Comparison of ENCODE assay signal across 8 cellular contexts in the genomic region with DNA sequence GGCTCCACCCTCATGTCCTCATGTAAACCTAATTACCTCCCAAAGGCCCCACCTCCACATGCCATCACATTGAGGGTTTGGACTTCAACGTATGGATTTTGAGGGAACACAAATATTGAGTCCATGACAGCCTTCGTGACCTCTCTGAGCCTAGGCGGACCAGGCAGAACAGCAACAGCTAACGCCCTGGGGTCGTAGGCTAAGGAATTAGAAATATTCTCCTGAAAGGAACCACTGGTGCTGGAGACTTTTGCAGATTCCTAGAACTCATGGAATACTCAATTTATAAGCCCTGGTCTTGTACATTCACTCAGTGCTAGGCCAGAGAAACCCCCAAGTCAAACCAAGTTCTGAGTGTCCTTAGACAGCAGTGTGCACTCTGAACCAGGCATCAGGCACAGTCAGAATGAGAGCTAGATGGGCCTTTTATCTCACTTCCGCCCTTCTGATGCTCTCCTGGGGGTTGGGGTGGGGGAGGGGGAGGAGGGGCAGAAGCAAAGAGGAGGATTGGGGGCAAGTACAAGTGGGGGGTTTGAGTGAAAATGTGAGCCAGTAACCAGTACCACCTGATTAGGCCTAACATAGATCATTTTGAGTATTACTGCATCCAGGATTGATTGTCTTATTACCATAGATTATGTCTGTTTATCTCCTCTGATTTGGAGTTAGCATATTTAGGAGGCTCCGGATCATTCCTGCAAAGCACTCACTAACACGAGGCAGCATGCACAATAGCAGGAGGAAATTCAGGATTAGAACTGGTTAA.
DNase-seq lines count a peak whose midpoint lies in the region; ATAC-seq, FAIRE-seq and TF ChIP-seq lines count a peak whose summit lies in the region.

No MANE protein-coding gene starts in this region.

- peak overlapping the region; percentile 69 for H3K27ac Mint-ChIP-seq in GM23338
- no peak overlapping the region for H3K27ac Mint-ChIP-seq in Calu3 (ENCODE audit: unreplicated experiment)

- H3K4me3 ChIP-seq in GM23338 = no peak overlapping the region
- H3K4me3 ChIP-seq in OCI-LY1 (ENCODE audit: low read depth, low read length, poor library complexity, severe bottlenecking) = peak overlapping the region; percentile 20
- H3K4me3 ChIP-seq in lower lobe of right lung = no peak overlapping the region

- peak overlapping the region; percentile 57 for H3K9ac ChIP-seq in OCI-LY1 (ENCODE audit: low read length)

- H3K27me3 ChIP-seq in GM23338 (ENCODE audit: insufficient read depth) = no peaks in the 10 kb centered on the region
- H3K27me3 ChIP-seq in OCI-LY1 (ENCODE audit: insufficient read depth, low read length) = no peaks in the 10 kb centered on the region
- no peaks in the 10 kb centered on the region for H3K27me3 ChIP-seq in lower lobe of right lung (ENCODE audit: low read depth)

- H3K4me1 ChIP-seq in GM23338 (ENCODE audit: insufficient read depth) = peaks cover 7% of the 10 kb centered on the region
- peaks cover 49% of the 10 kb centered on the region for H3K4me1 ChIP-seq in OCI-LY1 (ENCODE audit: insufficient read depth, low read length, severe bottlenecking)
- no peaks in the 10 kb centered on the region for H3K4me1 ChIP-seq in lower lobe of right lung

- ATAC-seq in GM18861 (IDR thresholded peaks at IDR 0.05; ENCODE audit: unreplicated experiment) (peak; percentile 97), GM23338 (peak; percentile 45), lower lobe of right lung (peak in 1 of 2 donors; percentile 31)

- H3K27ac ChIP-seq in GM23338 (ENCODE audit: low read depth) = 0 out of 2 replicates have a peak overlapping the region, but pooled peaks have one; percentile 32
- peak overlapping the region; percentile 95 for H3K27ac ChIP-seq in OCI-LY1 (ENCODE audit: low read depth, low read length, poor library complexity, severe bottlenecking)
- peak overlapping the region; percentile 56 for H3K27ac ChIP-seq in lower lobe of right lung

- H3K4me3 Mint-ChIP-seq in GM23338 (no peak overlapping the region), Calu3 (ENCODE audit: low read depth, unreplicated experiment) (no peak overlapping the region)

- BruUV-seq in Calu3 (replicated peaks; lab: Mats Ljungman, UMichigan) = no TSS peak

- H3K4me2 ChIP-seq in GM23338 (peak overlapping the region; percentile 60), OCI-LY1 (ENCODE audit: low read length) (peak overlapping the region; percentile 56)

- no peaks in the 10 kb centered on the region; the same call in 1 of the 2 replicates for H4K20me1 ChIP-seq in GM23338 (replicated peaks; ENCODE audit: insufficient read depth)
- H4K20me1 ChIP-seq in OCI-LY1 (ENCODE audit: insufficient read depth, low read length) = no peaks in the 10 kb centered on the region

- H3K36me3 ChIP-seq in GM23338 (ENCODE audit: insufficient read depth) = no peaks in the 10 kb centered on the region; the same call in 1 of the 2 replicates
- no peaks in the 10 kb centered on the region for H3K36me3 ChIP-seq in OCI-LY1 (ENCODE audit: insufficient read depth, low read length)
- H3K36me3 ChIP-seq in lower lobe of right lung = no peaks in the 10 kb centered on the region

- H3F3A ChIP-seq in GM23338 (replicated peaks; ENCODE audit: low read depth) = no peaks in the 10 kb centered on the region
- no peaks in the 10 kb centered on the region for H3F3A ChIP-seq in OCI-LY1 (ENCODE audit: insufficient read depth, low read length)

- CTCF ChIA-PET in Calu3 (lab: Charles Lee) = interaction anchor here (1.0 to 1.3 kb wide), 5 partner anchors 182 to 1319 kb away, joined by 3 to 13 read pairs (median 7); no protein-coding TSS in a partner anchor

- no peak for TF ChIP-seq POLR2A in H54 (IDR thresholded peaks at IDR 0.05; ENCODE audit: low read depth, low read length)

- H3K79me2 ChIP-seq in GM23338 (replicated peaks; ENCODE audit: insufficient read depth) (no peaks in the 10 kb centered on the region), OCI-LY1 (ENCODE audit: insufficient read depth, low read length) (no peaks in the 10 kb centered on the region)

- no peak for FAIRE-seq in H54 (lab: Jason Lieb, UNC)

- H3K9me3 Mint-ChIP-seq in GM23338 (no peaks in the 10 kb centered on the region; the same call in 2 of the 3 replicates), Calu3 (ENCODE audit: low read depth, unreplicated experiment) (no peaks in the 10 kb centered on the region)

- H2AFZ ChIP-seq in GM23338 (no peak overlapping the region), OCI-LY1 (ENCODE audit: low read length) (no peak overlapping the region)

- H3K27me3 Mint-ChIP-seq in GM23338 (ENCODE audit: insufficient read depth, low read depth, poor library complexity) (peaks cover 5% of the 10 kb centered on the region), Calu3 (ENCODE audit: unreplicated experiment) (no peaks in the 10 kb centered on the region)

- H3K9me2 ChIP-seq in GM23338 (ENCODE audit: insufficient read depth) = no peaks in the 10 kb centered on the region; the same call in 1 of the 2 replicates
- H3K9me2 ChIP-seq in OCI-LY1 (ENCODE audit: low read depth, low read length) = no peaks in the 10 kb centered on the region

- TF ChIP-seq CTCF in GM23338 (conservative IDR thresholded peaks at IDR 0.05; ENCODE audit: low read depth in 2 of 2) = no peak
- no peak for TF ChIP-seq CTCF in OCI-LY1 (IDR thresholded peaks at IDR 0.05; ENCODE audit: low read length)
- TF ChIP-seq CTCF in lower lobe of right lung (IDR thresholded peaks at IDR 0.05) = no peak
- TF ChIP-seq CTCF in Calu3 (IDR thresholded peaks at IDR 0.05; ENCODE audit: unreplicated experiment) = no peak

- H3K36me3 Mint-ChIP-seq in GM23338 (ENCODE audit: low read depth) (no peaks in the 10 kb centered on the region; the same call in 2 of the 3 replicates), Calu3 (ENCODE audit: insufficient read depth, unreplicated experiment) (no peaks in the 10 kb centered on the region)

- intact Hi-C loops in lower lobe of right lung (cut with DNase I) (loop anchor here (10.0 kb wide), 1 partner anchor 1320 kb away; no protein-coding TSS in a partner anchor), Calu3 (cut with micrococcal nuclease; ENCODE audit: unreplicated experiment) (loop anchor here (1.0 to 10.0 kb wide), 4 partner anchors 150 to 1319 kb away; a partner anchor contains a TSS)

- H3K4me1 Mint-ChIP-seq in GM23338 = peaks cover 12% of the 10 kb centered on the region
- no peaks in the 10 kb centered on the region for H3K4me1 Mint-ChIP-seq in Calu3 (ENCODE audit: low read depth, unreplicated experiment)

- H3K9me3 ChIP-seq in OCI-LY1 (ENCODE audit: low read length) (no peaks in the 10 kb centered on the region), lower lobe of right lung (no peaks in the 10 kb centered on the region)

- DNase-seq in GM23338 (ENCODE audit: low spot score) (no peak), lower lobe of right lung (no peak), H54 (ENCODE audit: insufficient read length, low spot score) (no peak), Calu3 (no peak), SKM-1 (lab: John Stamatoyannopoulos, UW; ENCODE audit: unreplicated experiment) (no peak), dedifferentiated amniotic fluid mesenchymal stem cell (ENCODE audit: extremely low spot score) (no peak)

TF ChIP-seq in GM23338, 12 proteins besides CTCF, POLR2A, EP300 and RAD21 (continues in another document):
- TF ChIP-seq, protein P1, sequence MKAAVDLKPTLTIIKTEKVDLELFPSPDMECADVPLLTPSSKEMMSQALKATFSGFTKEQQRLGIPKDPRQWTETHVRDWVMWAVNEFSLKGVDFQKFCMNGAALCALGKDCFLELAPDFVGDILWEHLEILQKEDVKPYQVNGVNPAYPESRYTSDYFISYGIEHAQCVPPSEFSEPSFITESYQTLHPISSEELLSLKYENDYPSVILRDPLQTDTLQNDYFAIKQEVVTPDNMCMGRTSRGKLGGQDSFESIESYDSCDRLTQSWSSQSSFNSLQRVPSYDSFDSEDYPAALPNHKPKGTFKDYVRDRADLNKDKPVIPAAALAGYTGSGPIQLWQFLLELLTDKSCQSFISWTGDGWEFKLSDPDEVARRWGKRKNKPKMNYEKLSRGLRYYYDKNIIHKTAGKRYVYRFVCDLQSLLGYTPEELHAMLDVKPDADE (IDR thresholded peaks at IDR 0.05) = no peak

Comparison
In these comparisons a context has a peak if more than half of its experiments do, and no peak if none do; other contexts are left out.
1. H3K27ac ChIP-seq: peak in every context shown above with its lines; median percentile 95 in OCI-LY1; 56 in lower lobe of right lung; 32 in GM23338.